ENCODE assay signal across 22 cellular contexts in the genomic region with DNA sequence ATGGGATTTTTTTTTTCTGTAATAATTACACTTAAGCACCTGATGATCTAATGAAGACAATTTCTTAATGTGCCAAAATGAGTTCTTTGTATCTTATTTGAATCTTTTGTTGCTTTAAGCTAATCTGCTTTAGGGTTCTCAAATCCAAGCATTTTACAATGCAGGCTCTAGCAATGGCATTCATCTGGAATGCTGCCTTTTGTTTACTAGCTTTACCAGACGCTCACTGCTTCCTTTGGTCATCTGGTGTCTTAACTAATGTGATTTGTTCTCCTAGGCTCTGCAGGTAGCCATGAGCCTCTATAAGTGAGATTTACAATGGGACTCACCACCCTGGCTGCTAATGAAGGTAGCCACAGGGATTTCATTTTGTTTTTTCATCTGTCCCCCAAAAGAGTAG.
"Had no signal": no experiment of that assay in that cellular context is flagged by ENCODE, and none has a peak within 500 bp of the region (broad histone marks: within the 10 kb centered on the region; RNA-seq: fewer than 3 reads in every experiment).

No MANE protein-coding gene starts in this region.

- DNase-seq: activated B cell treated with CpG ODN at 0.5 μM for 24 hours; activated CD4-positive, alpha-beta memory T cell treated with anti-CD3 and anti-CD28 coated beads, Interleukin-2, amount 10 ng/mL, durations not matched to agents 7 days and 5 days; activated CD4-positive, alpha-beta T cell treated with anti-CD3 and anti-CD28 coated beads for 4 hours; activated CD8-positive, alpha-beta memory T cell treated with anti-CD3 and anti-CD28 coated beads, Interleukin-2, amount 10 ng/mL, durations not matched to agents 7 days and 5 days; amniotic stem cell; erythroblast; foreskin melanocyte; glutamatergic neuron; hippocampal formation; kidney glomerular epithelial cell; mesenchymal stem cell; naive thymus-derived CD4-positive, alpha-beta T cell; pancreas; right lobe of liver; stimulated activated CD4-positive, alpha-beta T cell treated with anti-CD3 and anti-CD28 coated beads, Interleukin-4, amount 100 ng/mL, for 1 hour; T-cell; testis had no signal

- H3K27me3 Mint-ChIP-seq: activated CD8-positive, alpha-beta memory T cell treated with anti-CD3 and anti-CD28 coated beads, Interleukin-2, amount 10 ng/mL, durations not matched to agents 7 days and 5 days had no signal

- H3K27me3 ChIP-seq: neutrophil, pancreas, right lobe of liver, testis had no signal

- H3K27ac ChIP-seq: neutrophil, pancreas, right lobe of liver, testis had no signal

- H3K9me3 Mint-ChIP-seq: activated B cell treated with CpG ODN at 0.5 μM for 24 hours; activated CD4-positive, alpha-beta memory T cell treated with anti-CD3 and anti-CD28 coated beads, Interleukin-2, amount 10 ng/mL, durations not matched to agents 7 days and 5 days; stimulated activated effector memory CD8-positive, alpha-beta T cell treated with anti-CD3 and anti-CD28 coated beads, Interleukin-12 subunit alpha, Interleukin-12 subunit beta, amount 100 ng/mL, for 72 hours; type B pancreatic cell had no signal

- H3K27ac Mint-ChIP-seq: activated B cell treated with CpG ODN at 0.5 μM for 24 hours; activated CD4-positive, alpha-beta memory T cell treated with anti-CD3 and anti-CD28 coated beads, Interleukin-2, amount 10 ng/mL, durations not matched to agents 7 days and 5 days; activated CD8-positive, alpha-beta memory T cell treated with anti-CD3 and anti-CD28 coated beads, Interleukin-2, amount 10 ng/mL, durations not matched to agents 7 days and 5 days; activated naive CD8-positive, alpha-beta T cell; naive thymus-derived CD4-positive, alpha-beta T cell; stimulated activated effector memory CD8-positive, alpha-beta T cell treated with anti-CD3 and anti-CD28 coated beads, Interleukin-12 subunit alpha, Interleukin-12 subunit beta, amount 100 ng/mL, for 72 hours; T-cell; type B pancreatic cell had no signal

- H3K4me1 ChIP-seq: pancreas, right lobe of liver, testis had no signal

- H3K9me3 ChIP-seq: neutrophil, pancreas, right lobe of liver, testis had no signal

- H3K36me3 ChIP-seq: neutrophil, pancreas, right lobe of liver had no signal

- H3K4me3 Mint-ChIP-seq: activated B cell treated with CpG ODN at 0.5 μM for 24 hours; activated CD4-positive, alpha-beta memory T cell treated with anti-CD3 and anti-CD28 coated beads, Interleukin-2, amount 10 ng/mL, durations not matched to agents 7 days and 5 days; activated CD8-positive, alpha-beta memory T cell treated with anti-CD3 and anti-CD28 coated beads, Interleukin-2, amount 10 ng/mL, durations not matched to agents 7 days and 5 days; activated naive CD8-positive, alpha-beta T cell; naive thymus-derived CD4-positive, alpha-beta T cell; stimulated activated effector memory CD8-positive, alpha-beta T cell treated with anti-CD3 and anti-CD28 coated beads, Interleukin-12 subunit alpha, Interleukin-12 subunit beta, amount 100 ng/mL, for 72 hours; T-cell; type B pancreatic cell had no signal

- H3K4me3 ChIP-seq: pancreas, right lobe of liver, smooth muscle cell, testis had no signal

- H3K4me1 Mint-ChIP-seq: activated B cell treated with CpG ODN at 0.5 μM for 24 hours; activated CD4-positive, alpha-beta memory T cell treated with anti-CD3 and anti-CD28 coated beads, Interleukin-2, amount 10 ng/mL, durations not matched to agents 7 days and 5 days; activated CD8-positive, alpha-beta memory T cell treated with anti-CD3 and anti-CD28 coated beads, Interleukin-2, amount 10 ng/mL, durations not matched to agents 7 days and 5 days; naive thymus-derived CD4-positive, alpha-beta T cell; stimulated activated effector memory CD8-positive, alpha-beta T cell treated with anti-CD3 and anti-CD28 coated beads, Interleukin-12 subunit alpha, Interleukin-12 subunit beta, amount 100 ng/mL, for 72 hours; T-cell had no signal

- FAIRE-seq: pancreas had no signal

- H3K4me2 ChIP-seq: smooth muscle cell had no signal

- H3K36me3 Mint-ChIP-seq: activated CD8-positive, alpha-beta memory T cell treated with anti-CD3 and anti-CD28 coated beads, Interleukin-2, amount 10 ng/mL, durations not matched to agents 7 days and 5 days; activated naive CD8-positive, alpha-beta T cell; naive thymus-derived CD4-positive, alpha-beta T cell; stimulated activated effector memory CD8-positive, alpha-beta T cell treated with anti-CD3 and anti-CD28 coated beads, Interleukin-12 subunit alpha, Interleukin-12 subunit beta, amount 100 ng/mL, for 72 hours; T-cell; type B pancreatic cell had no signal
